In the genomic region with DNA sequence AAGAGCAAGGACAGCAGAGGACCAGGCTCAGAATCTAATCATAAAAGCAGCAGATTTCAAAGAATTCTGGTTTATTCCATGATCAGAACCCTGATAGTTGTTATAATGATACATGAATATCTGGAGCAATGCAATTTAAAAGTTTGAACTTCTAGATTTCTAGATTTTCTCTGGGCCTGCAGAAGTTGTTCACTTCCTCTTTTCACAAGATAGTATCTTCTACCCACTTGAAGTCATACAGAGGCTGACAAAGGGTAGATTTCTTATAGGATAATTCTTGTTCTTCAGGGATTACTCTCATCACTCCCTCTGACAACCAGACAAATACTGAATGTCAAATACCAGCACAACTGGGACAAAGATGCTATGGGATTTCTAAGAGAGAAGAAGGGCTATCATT, we compare ENCODE assay signal across 20 cellular contexts.
"Had no signal": no experiment of that assay in that cellular context is flagged by ENCODE, and none has a peak within 500 bp of the region (broad histone marks: within the 10 kb centered on the region; RNA-seq: fewer than 3 reads in every experiment).

No MANE protein-coding gene starts in this region.

- H3K9me3 Mint-ChIP-seq: stimulated activated memory B cell treated with anti-CD40 and anti-IgM and Interleukin-4, amounts not matched to agents 10 μg/mL and 1 μg/mL and 100 μg/mL, for 72 hours; stimulated activated naive CD8-positive, alpha-beta T cell treated with anti-CD3 and anti-CD28 coated beads, Interleukin-15, Interleukin-2, amounts not matched to agents 100 ng/mL and 50 ng/mL, for 24 hours had no signal

- H3K36me3 Mint-ChIP-seq: naive thymus-derived CD4-positive, alpha-beta T cell; stimulated activated memory B cell treated with anti-CD40 and anti-IgM and Interleukin-4, amounts not matched to agents 10 μg/mL and 1 μg/mL and 100 μg/mL, for 72 hours had no signal

- H3K27me3 Mint-ChIP-seq: naive thymus-derived CD4-positive, alpha-beta T cell; stimulated activated memory B cell treated with anti-CD40 and anti-IgM and Interleukin-4, amounts not matched to agents 10 μg/mL and 1 μg/mL and 100 μg/mL, for 72 hours; stimulated activated naive CD8-positive, alpha-beta T cell treated with anti-CD3 and anti-CD28 coated beads, Interleukin-15, Interleukin-2, amounts not matched to agents 100 ng/mL and 50 ng/mL, for 24 hours had no signal

- H3K79me2 ChIP-seq: hepatocyte had no signal

- H3K36me3 ChIP-seq: spleen, tibial nerve, upper lobe of right lung, vagina had no signal

- H3K27me3 ChIP-seq: foreskin keratinocyte, hepatocyte, spleen, tibial nerve, upper lobe of right lung, vagina had no signal

- H3K9me3 ChIP-seq: spleen, tibial nerve, upper lobe of right lung, vagina had no signal

- H3K27ac Mint-ChIP-seq: endodermal cell; naive thymus-derived CD4-positive, alpha-beta T cell; stimulated activated memory B cell treated with anti-CD40 and anti-IgM and Interleukin-4, amounts not matched to agents 10 μg/mL and 1 μg/mL and 100 μg/mL, for 72 hours; stimulated activated naive CD8-positive, alpha-beta T cell treated with anti-CD3 and anti-CD28 coated beads, Interleukin-15, Interleukin-2, amounts not matched to agents 100 ng/mL and 50 ng/mL, for 24 hours had no signal

- H3K4me2 ChIP-seq: hepatocyte had no signal

- H3K4me3 ChIP-seq: hepatocyte, spleen, tibial nerve, upper lobe of right lung, vagina had no signal

- FAIRE-seq: endothelial cell of umbilical vein had no signal

- H2AFZ ChIP-seq: hepatocyte had no signal

- H3K27ac ChIP-seq: foreskin keratinocyte, hepatocyte, spleen, tibial nerve, upper lobe of right lung, vagina had no signal

- DNase-seq: effector CD4-positive, alpha-beta T cell; endodermal cell; erythroblast; foreskin keratinocyte; left colon; mesendoderm; naive thymus-derived CD4-positive, alpha-beta T cell; posterior cingulate gyrus; spleen; stimulated activated CD4-positive, alpha-beta T cell treated with anti-CD3 and anti-CD28 coated beads, Interleukin-15, amount 100 ng/mL, for 24 hours; stimulated activated CD4-positive, alpha-beta T cell treated with anti-CD3 and anti-CD28 coated beads, Interleukin-1b, Interleukin-23, amount 100 ng/mL, for 48 hours; stimulated activated CD4-positive, alpha-beta T cell treated with anti-CD3 and anti-CD28 coated beads, Interleukin-4, amount 100 ng/mL, for 24 hours; upper lobe of right lung had no signal

- ATAC-seq: foreskin keratinocyte; left colon; naive thymus-derived CD4-positive, alpha-beta T cell; sciatic nerve; stimulated activated memory B cell treated with anti-CD40 and anti-IgM and Interleukin-4, amounts not matched to agents 10 μg/mL and 1 μg/mL and 100 μg/mL, for 72 hours; upper lobe of right lung had no signal

- H3K4me1 Mint-ChIP-seq: endodermal cell; naive thymus-derived CD4-positive, alpha-beta T cell; stimulated activated memory B cell treated with anti-CD40 and anti-IgM and Interleukin-4, amounts not matched to agents 10 μg/mL and 1 μg/mL and 100 μg/mL, for 72 hours had no signal

- H3K4me3 Mint-ChIP-seq: endodermal cell; naive thymus-derived CD4-positive, alpha-beta T cell; stimulated activated memory B cell treated with anti-CD40 and anti-IgM and Interleukin-4, amounts not matched to agents 10 μg/mL and 1 μg/mL and 100 μg/mL, for 72 hours; stimulated activated naive CD8-positive, alpha-beta T cell treated with anti-CD3 and anti-CD28 coated beads, Interleukin-15, Interleukin-2, amounts not matched to agents 100 ng/mL and 50 ng/mL, for 24 hours had no signal

- H3K4me1 ChIP-seq: foreskin keratinocyte, spleen, tibial nerve, upper lobe of right lung, vagina had no signal
